ENCODE assay signal across 17 cellular contexts in the genomic region with DNA sequence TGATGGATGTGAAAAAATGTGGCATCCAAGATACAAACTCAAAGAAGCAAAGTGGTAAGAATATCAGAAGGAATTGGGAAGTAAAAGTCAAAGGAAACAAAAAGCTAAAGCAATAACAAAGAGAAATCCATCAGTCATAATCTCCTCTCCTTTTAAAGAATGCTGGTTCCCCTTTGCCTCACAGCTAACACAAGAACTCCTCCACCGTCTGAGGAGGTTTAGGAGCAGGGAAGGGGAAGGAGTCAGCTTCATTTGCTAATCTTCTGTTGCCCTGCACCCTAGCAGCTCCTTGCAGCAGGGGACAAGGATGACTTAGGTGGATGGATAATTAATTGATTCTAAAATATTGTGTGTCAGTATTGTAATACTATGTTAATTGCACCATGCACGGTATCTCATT. TPM values are rescaled to one million over a fixed set of nuclear protein-coding genes. Genes with fewer than 3 reads are reported as not detected.
"Had no signal": no experiment of that assay in that cellular context is flagged by ENCODE, and none has a peak within 500 bp of the region (broad histone marks: within the 10 kb centered on the region; RNA-seq: fewer than 3 reads in every experiment).

No MANE protein-coding gene starts in this region.

- H3K27ac ChIP-seq: body of pancreas, esophagus muscularis mucosa, ovary, right lobe of liver, stomach, testis, upper lobe of left lung had no signal

- H3K9me3 Mint-ChIP-seq: mesothelial cell of epicardium had no signal

- H3K27me3 ChIP-seq: body of pancreas, esophagus muscularis mucosa, ovary, right lobe of liver, stomach, testis, upper lobe of left lung had no signal

- DNase-seq: activated CD4-positive, alpha-beta T cell treated with anti-CD3 and anti-CD28 coated beads, Interleukin-2, amount 50 U/mL, for 1 hour; activated CD8-positive, alpha-beta memory T cell treated with anti-CD3 and anti-CD28 coated beads for 24 hours; activated naive CD4-positive, alpha-beta T cell treated with anti-CD3 and anti-CD28 coated beads, Interleukin-2, amount 50 U/mL, for 16 hours; amniotic stem cell; body of pancreas; glutamatergic neuron; hypothalamus; left ventricle myocardium superior; ovary; right lobe of liver; stomach; testis; upper lobe of left lung had no signal

- H3K27ac Mint-ChIP-seq: mesothelial cell of epicardium had no signal

- H3K4me1 ChIP-seq: body of pancreas, right lobe of liver, testis, upper lobe of left lung had no signal

- H3K4me1 Mint-ChIP-seq: mesothelial cell of epicardium, neural crest cell had no signal

- H3K4me3 ChIP-seq: body of pancreas, esophagus muscularis mucosa, ovary, right lobe of liver, smooth muscle cell, stomach, testis, upper lobe of left lung had no signal

- H3K4me2 ChIP-seq: smooth muscle cell had no signal

- H3K36me3 Mint-ChIP-seq: mesothelial cell of epicardium had no signal

- H3K36me3 ChIP-seq: ovary had no signal

- H3K4me3 Mint-ChIP-seq: mesothelial cell of epicardium, neural crest cell had no signal

- H3K9me3 ChIP-seq: body of pancreas, esophagus muscularis mucosa, ovary, right lobe of liver, stomach, testis, upper lobe of left lung had no signal

RNA-seq across cellular contexts. Expression of a gene that starts 16.4 kb away (rescaled TPM):
- total RNA-seq: neural crest cell had no signal

RNA-seq across cellular contexts. Expression of a gene that starts 43.6 kb away (rescaled TPM):
- total RNA-seq: mesothelial cell of epicardium, neural crest cell had no signal
